In the genomic region with DNA sequence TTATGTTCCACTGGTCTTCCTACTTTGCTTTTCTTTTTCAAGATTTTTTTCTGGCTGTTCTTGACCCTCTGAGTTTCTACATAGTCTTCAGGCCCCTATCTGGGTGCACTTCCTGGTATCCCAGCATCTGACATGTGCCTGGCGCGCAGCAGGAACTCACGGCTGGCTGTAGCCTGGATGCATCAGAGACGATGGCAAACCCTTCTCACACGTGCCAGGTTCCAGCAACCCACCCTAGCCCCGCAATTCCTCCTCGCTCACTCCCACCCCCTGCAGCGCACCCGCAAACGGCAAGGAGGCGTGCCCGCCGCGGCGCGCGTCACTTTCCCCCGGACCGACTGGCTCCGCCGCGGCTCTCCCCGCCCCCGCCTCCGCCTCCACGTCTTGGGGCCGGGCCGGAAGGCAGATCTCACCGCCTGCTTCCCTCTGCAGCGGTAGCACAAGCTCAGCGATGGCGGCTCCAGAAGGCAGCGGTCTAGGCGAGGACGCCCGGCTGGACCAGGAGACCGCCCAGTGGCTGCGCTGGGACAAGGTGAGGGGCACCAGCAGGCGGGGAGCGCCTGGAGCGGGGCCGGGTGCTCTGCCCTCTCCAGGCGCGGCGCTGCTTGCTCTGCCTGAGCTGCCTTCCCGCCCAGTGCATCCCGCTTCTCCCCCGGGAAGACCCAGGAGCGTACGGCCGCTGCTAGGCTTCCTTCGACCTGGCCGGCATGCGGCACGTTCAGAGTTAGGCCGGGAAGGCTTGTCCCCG, we compare ENCODE assay signal across 8 cellular contexts. TPM values are rescaled to one million over a fixed set of nuclear protein-coding genes. Genes with fewer than 3 reads are reported as not detected.
A peak's percentile ranks its signal among the peaks of the same experiment; 100 is the strongest.
DNase-seq lines count a peak whose midpoint lies in the region; FAIRE-seq and TF ChIP-seq lines count a peak whose summit lies in the region.

A gene (plus strand): TSS at position 405 of the 748 bp plus-strand sequence. CDS start 47 bp downstream, at position 452.

- in situ Hi-C loops in G401 (cut with HindIII; ENCODE audit: low sequenced_read_pairs), result no loop called here

- H3K4me1 ChIP-seq in SJCRH30 (peaks cover 6% of the 10 kb centered on the region; the same call in 1 of the 2 replicates), neutrophil (ENCODE audit: control insufficient read depth in 1 of 2, insufficient read depth in 1 of 2, low read depth in 1 of 2, low read length in 1 of 2) (peaks cover 39 to 44% of the 10 kb centered on the region in 2 experiments)

- no peaks in the 10 kb centered on the region for H3K27me3 ChIP-seq in SJCRH30
- no peaks in the 10 kb centered on the region for H3K27me3 ChIP-seq in neutrophil

- no peak for FAIRE-seq in frontal cortex (lab: Jason Lieb, UNC)

- DNase-seq in G401 (ENCODE audit: low spot score) (peak; percentile 91), H4 (ENCODE audit: low spot score) (peak; percentile 83), LoVo (ENCODE audit: low spot score) (peak; percentile 88), SJCRH30 (peak; percentile 86), frontal cortex (ENCODE audit: low spot score in 2 of 2) (peak; percentile 67 to 86), superior temporal gyrus (ENCODE audit: extremely low spot score) (peak; percentile 67)
- peak; percentile 84 for DNase-seq in activated gamma-delta T cell treated with anti-CD3 and anti-CD28 coated beads, Interleukin-2, amount 50 U/mL, for 16 hours (ENCODE audit: low read depth)

- H3K4me3 ChIP-seq in SJCRH30 (peak within 1 kb of the TSS; percentile 82), neutrophil (ENCODE audit: low read depth in 1 of 2, low read length in 1 of 2) (peak within 1 kb of the TSS; percentile 84 to 93)

- H3K9me3 ChIP-seq in SJCRH30 (replicated peaks) (no peaks in the 10 kb centered on the region), neutrophil (no peaks in the 10 kb centered on the region)

- H3K36me3 ChIP-seq in SJCRH30 (peaks cover 9% of the 10 kb centered on the region), neutrophil (peaks cover 16% of the 10 kb centered on the region)

- peak; percentile 22 for TF ChIP-seq CTCF in neutrophil (IDR thresholded peaks at IDR 0.05)

- H3K27ac ChIP-seq in SJCRH30 (peak within 1 kb of the TSS; percentile 57), neutrophil (peak within 1 kb of the TSS; percentile 84)

RNA-seq across cellular contexts. Expression of the gene that starts here (rescaled TPM):
- total RNA-seq in G401 (2014; rRNA removed; shearing (Covaris generic)), result 38.0 and 40.1 TPM in 2 replicates
- 36.2 and 46.5 TPM in 2 replicates for total RNA-seq in H4 (2014; rRNA removed; shearing (Covaris generic))
- 33.1 and 37.0 TPM in 2 replicates for total RNA-seq in SJCRH30 (2014; rRNA removed; shearing (Covaris generic))
- total RNA-seq in frontal cortex, result 10.6 TPM

Comparison
In these comparisons a context has a peak if more than half of its experiments do, and no peak if none do; other contexts are left out.
1. Peak in every context shown above with its lines: DNase-seq, H3K4me3 ChIP-seq and H3K27ac ChIP-seq.